ENCODE assay signal across 1 cellular context in genomic region chr20:63857751-63858392, GRCh38.
TF ChIP-seq lines count a peak whose summit lies in the region.

No MANE protein-coding gene starts in this region.

TF ChIP-seq in HepG2, 621 proteins besides CTCF, POLR2A, EP300 and RAD21 (continued from another document and continues in another):
- TF ChIP-seq ARID4A (CRISPR knock-in tag; IDR thresholded peaks at IDR 0.05; ENCODE audit: borderline replicate concordance) (no peak), NFATC3 (CRISPR knock-in tag; IDR thresholded peaks at IDR 0.05) (no peak), RELA (CRISPR knock-in tag; IDR thresholded peaks at IDR 0.05) (no peak), MYPOP (CRISPR knock-in tag; IDR thresholded peaks at IDR 0.05) (no peak), KDM1A (CRISPR knock-in tag; IDR thresholded peaks at IDR 0.05) (no peak), ZNF180 (CRISPR knock-in tag; IDR thresholded peaks at IDR 0.05; ENCODE audit: borderline replicate concordance, low read depth) (no peak), ZSCAN20 (CRISPR knock-in tag; IDR thresholded peaks at IDR 0.05; ENCODE audit: borderline replicate concordance) (no peak), SUZ12 (IDR thresholded peaks at IDR 0.05; ENCODE audit: low read depth, low read length) (no peak), ZNF776 (CRISPR knock-in tag; IDR thresholded peaks at IDR 0.05) (no peak), ZNF275 (CRISPR knock-in tag; IDR thresholded peaks at IDR 0.05; ENCODE audit: borderline replicate concordance) (no peak), ZBTB44 (CRISPR knock-in tag; IDR thresholded peaks at IDR 0.05) (no peak), ZNF574 (CRISPR knock-in tag; IDR thresholded peaks at IDR 0.05) (no peak), PHF5A (CRISPR knock-in tag; IDR thresholded peaks at IDR 0.05; ENCODE audit: low read depth, unreplicated experiment) (no peak), NCOA2 (CRISPR knock-in tag; IDR thresholded peaks at IDR 0.05) (no peak; the same call in 1 of the 2 replicates), KLF15 (CRISPR knock-in tag; IDR thresholded peaks at IDR 0.05; ENCODE audit: borderline replicate concordance) (no peak), TFDP2 (CRISPR knock-in tag; IDR thresholded peaks at IDR 0.05) (no peak), NFYC (CRISPR knock-in tag; IDR thresholded peaks at IDR 0.05) (no peak), MTF1 (CRISPR knock-in tag; IDR thresholded peaks at IDR 0.05) (no peak), ZNF136 (CRISPR knock-in tag; IDR thresholded peaks at IDR 0.05; ENCODE audit: low read depth) (no peak), SOX5 (CRISPR knock-in tag; IDR thresholded peaks at IDR 0.05; ENCODE audit: borderline replicate concordance) (no peak; the same call in 1 of the 2 replicates), GABPA (IDR thresholded peaks at IDR 0.05; ENCODE audit: low read depth, low read length) (no peak), GABPA (CRISPR knock-in tag; IDR thresholded peaks at IDR 0.05; ENCODE audit: low read depth) (no peak; the same call in 1 of the 2 replicates), ZNF761 (CRISPR knock-in tag; conservative IDR thresholded peaks at IDR 0.05) (no peak), ZBTB46 (CRISPR knock-in tag; IDR thresholded peaks at IDR 0.05; ENCODE audit: borderline replicate concordance) (0 out of 2 replicates have a peak, but pooled peaks have one; percentile 88), U2AF2 (IDR thresholded peaks at IDR 0.05; ENCODE audit: low read depth, low read length) (no peak), CC2D1A (CRISPR knock-in tag; IDR thresholded peaks at IDR 0.05) (no peak), RFXAP (CRISPR knock-in tag; IDR thresholded peaks at IDR 0.05; ENCODE audit: borderline replicate concordance) (no peak), KDM6A (CRISPR knock-in tag; IDR thresholded peaks at IDR 0.05; ENCODE audit: low read depth) (no peak), ZNF614 (CRISPR knock-in tag; IDR thresholded peaks at IDR 0.05; ENCODE audit: borderline replicate concordance) (no peak), ZFP91 (CRISPR knock-in tag; IDR thresholded peaks at IDR 0.05; ENCODE audit: borderline replicate concordance) (no peak), ZNF256 (CRISPR knock-in tag; conservative IDR thresholded peaks at IDR 0.05) (no peak), SIN3B (IDR thresholded peaks at IDR 0.05; ENCODE audit: low read length) (no peak), ZSCAN30 (CRISPR knock-in tag; IDR thresholded peaks at IDR 0.05) (no peak), SNAPC2 (CRISPR knock-in tag; IDR thresholded peaks at IDR 0.05) (peak; percentile 61), SETDB1 (CRISPR knock-in tag; IDR thresholded peaks at IDR 0.05; ENCODE audit: borderline replicate concordance) (peak; percentile 72; the same call in 1 of the 2 replicates), NKX3-1 (CRISPR knock-in tag; IDR thresholded peaks at IDR 0.05) (no peak), AKNA (CRISPR knock-in tag; IDR thresholded peaks at IDR 0.05; ENCODE audit: borderline replicate concordance) (no peak), RFX5 (IDR thresholded peaks at IDR 0.05; ENCODE audit: low read depth, low read length) (no peak), ZNF772 (CRISPR knock-in tag; IDR thresholded peaks at IDR 0.05) (peak; percentile 13; the same call in 1 of the 2 replicates), ZNF354B (CRISPR knock-in tag; IDR thresholded peaks at IDR 0.05) (peak; percentile 80; the same call in 1 of the 2 replicates), CEBPG (CRISPR knock-in tag; IDR thresholded peaks at IDR 0.05) (no peak), SP5 (CRISPR knock-in tag; IDR thresholded peaks at IDR 0.05; ENCODE audit: borderline replicate concordance, low read depth) (no peak), ZNF546 (CRISPR knock-in tag; conservative IDR thresholded peaks at IDR 0.05) (no peak), ZNF292 (CRISPR knock-in tag; IDR thresholded peaks at IDR 0.05; ENCODE audit: borderline replicate concordance, low read depth) (0 out of 2 replicates have a peak, but pooled peaks have one; percentile 39)
